23 cellular contexts compared by ENCODE assay signal in the genomic region with DNA sequence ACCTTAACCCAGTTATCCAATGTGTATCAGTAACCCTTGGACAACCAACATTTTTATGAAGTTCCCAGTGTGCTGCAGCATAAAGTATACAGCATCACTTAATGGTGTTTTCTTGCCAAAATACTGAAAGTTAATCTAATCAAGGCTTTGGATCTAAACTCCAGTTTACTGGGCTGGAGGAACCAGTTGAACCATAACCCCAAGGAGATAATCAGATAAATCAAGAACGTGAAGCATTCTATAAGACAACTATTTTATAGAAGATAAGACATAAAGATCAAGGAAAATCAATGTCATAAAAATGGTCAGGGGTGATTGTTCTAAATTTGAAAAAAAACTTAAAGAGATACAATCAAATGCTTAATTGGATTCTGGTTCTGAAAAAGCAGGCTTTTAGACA. TPM values are rescaled to one million over a fixed set of nuclear protein-coding genes. Genes with fewer than 3 reads are reported as not detected.
DNase-seq lines count a peak whose midpoint lies in the region; ATAC-seq and TF ChIP-seq lines count a peak whose summit lies in the region.
"Had no signal": no experiment of that assay in that cellular context is flagged by ENCODE, and none has a peak within 500 bp of the region (broad histone marks: within the 10 kb centered on the region; RNA-seq: fewer than 3 reads in every experiment).

No MANE protein-coding gene starts in this region.

- peaks cover 5% of the 10 kb centered on the region; the same call in 1 of the 2 replicates for H4K20me1 ChIP-seq in Karpas-422 (ENCODE audit: insufficient read depth, low read depth, low read length)

- POLR2A ChIA-PET in activated CD8-positive, alpha-beta T cell treated with anti-CD3 and anti-CD28 coated beads for 36 hours (lab: Charles Lee) = interaction anchor here (3.7 kb wide), 1 partner anchor 51 kb away, joined by 16 read pairs; a partner anchor contains a TSS
- POLR2A ChIA-PET in activated CD8-positive, alpha-beta T cell treated with anti-CD3 and anti-CD28 coated beads, Interleukin-2, amount 10 ng/mL, durations not matched to agents 7 days and 5 days (lab: Charles Lee) = interaction anchor here (0.6 to 4.1 kb wide), 2 partner anchors 50 to 151 kb away, joined by 3 to 30 read pairs; a partner anchor contains a TSS

- H3K27ac ChIP-seq in Karpas-422 (ENCODE audit: low read length) (no peak overlapping the region), parathyroid adenoma (peak overlapping the region; percentile 3)
- H3K27ac ChIP-seq: BLaER1, HL-60, PC-9, SJSA1 had no signal

- CTCF ChIA-PET in activated CD8-positive, alpha-beta T cell treated with anti-CD3 and anti-CD28 coated beads for 36 hours (lab: Charles Lee) = interaction anchor here (0.9 to 1.5 kb wide), 2 partner anchors 51 to 80 kb away, joined by 4 to 5 read pairs; a partner anchor contains a TSS
- CTCF ChIA-PET in activated CD8-positive, alpha-beta T cell treated with anti-CD3 and anti-CD28 coated beads, Interleukin-2, amount 10 ng/mL, durations not matched to agents 7 days and 5 days (lab: Charles Lee) = no interaction called here
- CTCF ChIA-PET in Calu3 (lab: Charles Lee) = no interaction called here

- intact Hi-C loops in activated CD8-positive, alpha-beta T cell treated with anti-CD3 and anti-CD28 coated beads for 36 hours (cut with micrococcal nuclease) = no loop called here
- intact Hi-C loops in Calu3 (cut with micrococcal nuclease; ENCODE audit: unreplicated experiment) = loop anchor here (5.0 kb wide), 1 partner anchor 49 kb away; a partner anchor contains a TSS

- H3K4me3 ChIP-seq in Karpas-422 (ENCODE audit: low read length) = no peak overlapping the region
- no peak overlapping the region for H3K4me3 ChIP-seq in parathyroid adenoma (ENCODE audit: low read depth, low read length)
- H3K4me3 ChIP-seq: BLaER1, PC-9, SJSA1 had no signal

- no peak for DNase-seq in activated CD8-positive, alpha-beta T cell treated with anti-CD3 and anti-CD28 coated beads for 36 hours
- no peak for DNase-seq in activated CD8-positive, alpha-beta T cell treated with anti-CD3 and anti-CD28 coated beads, Interleukin-2, amount 10 ng/mL, durations not matched to agents 7 days and 5 days
- DNase-seq in Karpas-422 (no peak), Calu3 (no peak), NCI-H1417 (lab: John Stamatoyannopoulos, UW) (no peak)
- no peak for DNase-seq in activated CD8-positive, alpha-beta memory T cell treated with anti-CD3 and anti-CD28 coated beads, Interleukin-2, amount 50 U/mL, for 48 hours
- DNase-seq: CD4-positive, CD25-positive, alpha-beta regulatory T cell; DMS53; NCI-H1694; NCI-H2029 treated with DMSO at 0.1 percent for 48 hours; NCI-H446 treated with DMSO at 0.1 percent for 48 hours; NCI-H526; NK-92 treated with Interleukin-12 subunit alpha and Interleukin-12 subunit beta, amount 100 ng/mL, for 24 hours; PC-9; Right ventricle myocardium superior; RPMI8226 had no signal

- peaks cover 14% of the 10 kb centered on the region for H3K36me3 Mint-ChIP-seq in activated CD8-positive, alpha-beta T cell treated with anti-CD3 and anti-CD28 coated beads for 36 hours (ENCODE audit: low read depth)
- H3K36me3 Mint-ChIP-seq in activated CD8-positive, alpha-beta T cell treated with anti-CD3 and anti-CD28 coated beads, Interleukin-2, amount 10 ng/mL, durations not matched to agents 7 days and 5 days (ENCODE audit: low read depth) = peaks cover 17% of the 10 kb centered on the region
- H3K36me3 Mint-ChIP-seq in activated T-helper 17 cell treated with anti-CD3 and anti-CD28 coated beads, Interleukin-2, amount 50 U/mL, for 72 hours (ENCODE audit: low read depth) = peaks cover 27% of the 10 kb centered on the region
- peaks cover 45% of the 10 kb centered on the region for H3K36me3 Mint-ChIP-seq in Calu3 (ENCODE audit: insufficient read depth, unreplicated experiment)

- H3K9me3 Mint-ChIP-seq in activated CD8-positive, alpha-beta T cell treated with anti-CD3 and anti-CD28 coated beads for 36 hours = no peaks in the 10 kb centered on the region
- H3K9me3 Mint-ChIP-seq in activated CD8-positive, alpha-beta T cell treated with anti-CD3 and anti-CD28 coated beads, Interleukin-2, amount 10 ng/mL, durations not matched to agents 7 days and 5 days (ENCODE audit: insufficient read depth) = no peaks in the 10 kb centered on the region
- H3K9me3 Mint-ChIP-seq in activated T-helper 17 cell treated with anti-CD3 and anti-CD28 coated beads, Interleukin-2, amount 50 U/mL, for 72 hours = no peaks in the 10 kb centered on the region
- H3K9me3 Mint-ChIP-seq in Calu3 (ENCODE audit: low read depth, unreplicated experiment) = no peaks in the 10 kb centered on the region
- H3K9me3 Mint-ChIP-seq: CD4-positive, CD25-positive, alpha-beta regulatory T cell; IgD-negative memory B cell had no signal

- H3K79me2 ChIP-seq in Karpas-422 (ENCODE audit: low read length) = peaks cover 23% of the 10 kb centered on the region
- peaks cover 5% of the 10 kb centered on the region for H3K79me2 ChIP-seq in parathyroid adenoma

- no peak overlapping the region for H3K4me2 ChIP-seq in Karpas-422 (ENCODE audit: low read depth, low read length, poor library complexity, severe bottlenecking)
- no peak overlapping the region for H3K4me2 ChIP-seq in parathyroid adenoma (ENCODE audit: low read length)

- ATAC-seq in activated CD8-positive, alpha-beta T cell treated with anti-CD3 and anti-CD28 coated beads for 36 hours = no peak
- ATAC-seq in activated CD8-positive, alpha-beta T cell treated with anti-CD3 and anti-CD28 coated beads, Interleukin-2, amount 10 ng/mL, durations not matched to agents 7 days and 5 days = no peak
- ATAC-seq in activated T-helper 17 cell treated with anti-CD3 and anti-CD28 coated beads, Interleukin-2, amount 50 U/mL, for 72 hours (replicated peaks) = no peak
- ATAC-seq: HCT116 had no signal

- H3K4me1 Mint-ChIP-seq in activated CD8-positive, alpha-beta T cell treated with anti-CD3 and anti-CD28 coated beads for 36 hours (ENCODE audit: low read depth) = peaks cover 18% of the 10 kb centered on the region
- H3K4me1 Mint-ChIP-seq in activated CD8-positive, alpha-beta T cell treated with anti-CD3 and anti-CD28 coated beads, Interleukin-2, amount 10 ng/mL, durations not matched to agents 7 days and 5 days (ENCODE audit: low read depth) = peaks cover 33% of the 10 kb centered on the region
- H3K4me1 Mint-ChIP-seq in activated T-helper 17 cell treated with anti-CD3 and anti-CD28 coated beads, Interleukin-2, amount 50 U/mL, for 72 hours = peaks cover 15% of the 10 kb centered on the region
- H3K4me1 Mint-ChIP-seq in Calu3 (ENCODE audit: low read depth, unreplicated experiment) = peaks cover 18% of the 10 kb centered on the region

- no peaks in the 10 kb centered on the region for H3K9me3 ChIP-seq in Karpas-422 (ENCODE audit: low read length)
- no peaks in the 10 kb centered on the region for H3K9me3 ChIP-seq in parathyroid adenoma (ENCODE audit: control insufficient read depth, low read length)
- H3K9me3 ChIP-seq: BLaER1, SJSA1 had no signal

- no peaks in the 10 kb centered on the region for H3K27me3 Mint-ChIP-seq in activated CD8-positive, alpha-beta T cell treated with anti-CD3 and anti-CD28 coated beads for 36 hours
- H3K27me3 Mint-ChIP-seq in activated CD8-positive, alpha-beta T cell treated with anti-CD3 and anti-CD28 coated beads, Interleukin-2, amount 10 ng/mL, durations not matched to agents 7 days and 5 days (ENCODE audit: low read depth) = no peaks in the 10 kb centered on the region
- H3K27me3 Mint-ChIP-seq in activated T-helper 17 cell treated with anti-CD3 and anti-CD28 coated beads, Interleukin-2, amount 50 U/mL, for 72 hours = no peaks in the 10 kb centered on the region
- H3K27me3 Mint-ChIP-seq in Calu3 (ENCODE audit: unreplicated experiment) = no peaks in the 10 kb centered on the region
- H3K27me3 Mint-ChIP-seq: CD4-positive, CD25-positive, alpha-beta regulatory T cell; IgD-negative memory B cell had no signal

- H3K9ac ChIP-seq in Karpas-422 (ENCODE audit: low read length) = no peak overlapping the region
- H3K9ac ChIP-seq in parathyroid adenoma = no peak overlapping the region
- H3K9ac ChIP-seq: BLaER1 had no signal

- H3K27me3 ChIP-seq in Karpas-422 (ENCODE audit: low read length) = no peaks in the 10 kb centered on the region
- H3K27me3 ChIP-seq in parathyroid adenoma (ENCODE audit: control insufficient read depth, insufficient read depth, low read length) = no peaks in the 10 kb centered on the region
- H3K27me3 ChIP-seq: BLaER1, SJSA1 had no signal

- no peak for TF ChIP-seq CTCF in activated CD8-positive, alpha-beta T cell treated with anti-CD3 and anti-CD28 coated beads for 36 hours (IDR thresholded peaks at IDR 0.05)
- TF ChIP-seq CTCF in parathyroid adenoma (IDR thresholded peaks at IDR 0.05) (no peak), Calu3 (IDR thresholded peaks at IDR 0.05; ENCODE audit: unreplicated experiment) (no peak)

- H2AFZ ChIP-seq in Karpas-422 (ENCODE audit: low read length) (peak overlapping the region; percentile 4), parathyroid adenoma (peak overlapping the region; percentile 3)
- H2AFZ ChIP-seq: PC-9 had no signal

- H3K4me3 Mint-ChIP-seq in activated CD8-positive, alpha-beta T cell treated with anti-CD3 and anti-CD28 coated beads for 36 hours = no peak overlapping the region
- no peak overlapping the region for H3K4me3 Mint-ChIP-seq in activated CD8-positive, alpha-beta T cell treated with anti-CD3 and anti-CD28 coated beads, Interleukin-2, amount 10 ng/mL, durations not matched to agents 7 days and 5 days
- H3K4me3 Mint-ChIP-seq in activated T-helper 17 cell treated with anti-CD3 and anti-CD28 coated beads, Interleukin-2, amount 50 U/mL, for 72 hours = peak overlapping the region; percentile 99
- no peak overlapping the region for H3K4me3 Mint-ChIP-seq in Calu3 (ENCODE audit: low read depth, unreplicated experiment)
- H3K4me3 Mint-ChIP-seq: IgD-negative memory B cell had no signal

- BruUV-seq in Calu3 (replicated peaks; lab: Mats Ljungman, UMichigan) = no TSS peak

- no peaks in the 10 kb centered on the region for H3K9me2 ChIP-seq in Karpas-422 (replicated peaks; ENCODE audit: insufficient read depth, low read length)

- H3K4me1 ChIP-seq in Karpas-422 (ENCODE audit: low read length) (peaks cover 27% of the 10 kb centered on the region), parathyroid adenoma (peaks cover 11% of the 10 kb centered on the region)

- H3K36me3 ChIP-seq in Karpas-422 (ENCODE audit: insufficient read depth, low read length) = peaks cover 2% of the 10 kb centered on the region; the same call in 1 of the 2 replicates
- H3K36me3 ChIP-seq in parathyroid adenoma (ENCODE audit: control insufficient read depth, insufficient read depth, low read length) = no peaks in the 10 kb centered on the region

- H3K27ac Mint-ChIP-seq in activated CD8-positive, alpha-beta T cell treated with anti-CD3 and anti-CD28 coated beads for 36 hours = peak overlapping the region; percentile 8
- H3K27ac Mint-ChIP-seq in activated CD8-positive, alpha-beta T cell treated with anti-CD3 and anti-CD28 coated beads, Interleukin-2, amount 10 ng/mL, durations not matched to agents 7 days and 5 days = no peak overlapping the region
- H3K27ac Mint-ChIP-seq in activated T-helper 17 cell treated with anti-CD3 and anti-CD28 coated beads, Interleukin-2, amount 50 U/mL, for 72 hours = no peak overlapping the region
- H3K27ac Mint-ChIP-seq in Calu3 (ENCODE audit: unreplicated experiment) = no peak overlapping the region

RNA-seq across cellular contexts. Expression of a gene that starts 2.3 kb away (rescaled TPM):
- total RNA-seq in activated CD8-positive, alpha-beta T cell treated with anti-CD3 and anti-CD28 coated beads for 36 hours = 10 to 100 TPM; 38.1 to 41.0 TPM
- total RNA-seq in activated CD8-positive, alpha-beta T cell treated with anti-CD3 and anti-CD28 coated beads, Interleukin-2, amount 10 ng/mL, durations not matched to agents 7 days and 5 days = 10 to 100 TPM; 34.4 to 38.6 TPM
- total RNA-seq in Karpas-422 (2014; rRNA removed; shearing (Covaris generic); ENCODE audit: low replicate concordance) = 17.2 and 29.7 TPM in 2 replicates
- total RNA-seq in activated T-helper 17 cell treated with anti-CD3 and anti-CD28 coated beads, Interleukin-2, amount 50 U/mL, for 72 hours = 10 to 100 TPM; 31.0 to 33.0 TPM
- total RNA-seq in Calu3 (2022) = 58.6 and 60.7 TPM in 2 replicates

RNA-seq across cellular contexts. Expression of a gene that starts 51.0 kb away (rescaled TPM):
- total RNA-seq in activated CD8-positive, alpha-beta T cell treated with anti-CD3 and anti-CD28 coated beads for 36 hours = 10 to 100 TPM; 59.5 to 60.6 TPM
- 10 to 100 TPM; 47.8 to 49.9 TPM for total RNA-seq in activated CD8-positive, alpha-beta T cell treated with anti-CD3 and anti-CD28 coated beads, Interleukin-2, amount 10 ng/mL, durations not matched to agents 7 days and 5 days
- total RNA-seq in Karpas-422 (2014; rRNA removed; shearing (Covaris generic); ENCODE audit: low replicate concordance) = 14.2 and 31.9 TPM in 2 replicates
- 10 to 100 TPM; 57.6 to 81.1 TPM for total RNA-seq in activated T-helper 17 cell treated with anti-CD3 and anti-CD28 coated beads, Interleukin-2, amount 50 U/mL, for 72 hours
- total RNA-seq in Calu3 (2022) = 56.9 and 59.8 TPM in 2 replicates
